In the genomic region with DNA sequence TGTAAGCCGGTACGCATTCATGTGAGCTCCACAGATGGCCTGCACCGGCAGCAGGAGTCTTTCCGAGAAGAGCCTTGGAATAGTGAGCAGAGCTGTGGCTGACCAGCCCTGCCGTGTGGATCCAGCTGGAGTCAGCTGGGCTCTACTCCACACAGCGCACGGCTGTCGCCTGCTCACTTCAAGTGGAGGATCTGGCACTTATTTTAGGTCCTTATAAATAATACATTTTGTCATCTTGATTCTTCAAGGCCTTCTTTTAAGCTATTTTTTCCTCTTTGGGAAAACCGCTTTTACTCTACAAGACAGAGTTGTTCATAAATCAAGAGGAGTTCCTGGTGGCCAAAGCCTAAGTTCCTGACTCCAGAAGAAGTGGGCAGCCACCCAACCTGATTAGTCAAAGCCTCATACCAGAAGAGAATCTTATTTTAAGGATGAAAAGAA, we compare ENCODE assay signal across 1 cellular context.
TF ChIP-seq lines count a peak whose summit lies in the region.

No MANE protein-coding gene starts in this region.

TF ChIP-seq in IMR-90, 13 proteins besides CTCF, POLR2A, EP300 and RAD21:
- TF ChIP-seq MAFK (IDR thresholded peaks at IDR 0.05; ENCODE audit: low read depth, low read length) (no peak), MAZ (IDR thresholded peaks at IDR 0.05; ENCODE audit: borderline replicate concordance, low read depth, low read length) (no peak), CHD1 (IDR thresholded peaks at IDR 0.05; ENCODE audit: low read depth, low read length) (no peak), SMC3 (IDR thresholded peaks at IDR 0.05; ENCODE audit: low read depth, low read length) (no peak)
